Comparison of ENCODE assay signal across 22 cellular contexts in genomic region chr10:119215371-119215770, GRCh38.
"Had no signal": no experiment of that assay in that cellular context is flagged by ENCODE, and none has a peak within 500 bp of the region (broad histone marks: within the 10 kb centered on the region; RNA-seq: fewer than 3 reads in every experiment).

No MANE protein-coding gene starts in this region.

- DNase-seq: activated CD4-positive, alpha-beta memory T cell treated with anti-CD3 and anti-CD28 coated beads, Interleukin-2, amount 10 ng/mL, durations not matched to agents 7 days and 5 days; activated CD4-positive, alpha-beta T cell treated with anti-CD3 and anti-CD28 coated beads for 36 hours; activated CD8-positive, alpha-beta memory T cell treated with anti-CD3 and anti-CD28 coated beads, Interleukin-2, amount 10 ng/mL, durations not matched to agents 7 days and 5 days; activated naive CD4-positive, alpha-beta T cell treated with Interleukin-2 at 50 U/mL for 16 hours; colonic mucosa; foreskin melanocyte; glutamatergic neuron; hypothalamus; islet precursor cell; left colon; lower lobe of right lung; nephron progenitor cell; occipital lobe; right cardiac atrium; small intestine; stimulated activated CD4-positive, alpha-beta T cell treated with anti-CD3 and anti-CD28 coated beads, Interleukin-15, amount 100 ng/mL, for 24 hours; stimulated activated CD4-positive, alpha-beta T cell treated with anti-CD3 and anti-CD28 coated beads, Interleukin-2, amount 100 ng/mL, for 48 hours; stomach; T-helper 17 cell; upper lobe of left lung had no signal

- H3K4me1 Mint-ChIP-seq: central memory CD8-positive, alpha-beta T cell had no signal

- H3K9me3 Mint-ChIP-seq: activated CD4-positive, alpha-beta memory T cell treated with anti-CD3 and anti-CD28 coated beads, Interleukin-2, amount 10 ng/mL, durations not matched to agents 7 days and 5 days; central memory CD8-positive, alpha-beta T cell; nephron progenitor cell had no signal

- H3K27ac Mint-ChIP-seq: activated CD4-positive, alpha-beta memory T cell treated with anti-CD3 and anti-CD28 coated beads, Interleukin-2, amount 10 ng/mL, durations not matched to agents 7 days and 5 days; activated CD4-positive, alpha-beta T cell treated with anti-CD3 and anti-CD28 coated beads for 36 hours; activated CD8-positive, alpha-beta memory T cell treated with anti-CD3 and anti-CD28 coated beads, Interleukin-2, amount 10 ng/mL, durations not matched to agents 7 days and 5 days; nephron progenitor cell; progenitor cell of endocrine pancreas; T-helper 17 cell had no signal

- ATAC-seq: activated CD4-positive, alpha-beta T cell treated with anti-CD3 and anti-CD28 coated beads for 36 hours; activated CD8-positive, alpha-beta memory T cell treated with anti-CD3 and anti-CD28 coated beads, Interleukin-2, amount 10 ng/mL, durations not matched to agents 7 days and 5 days; left colon; lower lobe of right lung; right cardiac atrium; T-helper 17 cell had no signal

- H3K27me3 Mint-ChIP-seq: activated CD4-positive, alpha-beta memory T cell treated with anti-CD3 and anti-CD28 coated beads, Interleukin-2, amount 10 ng/mL, durations not matched to agents 7 days and 5 days; activated CD4-positive, alpha-beta T cell treated with anti-CD3 and anti-CD28 coated beads for 36 hours; activated CD8-positive, alpha-beta memory T cell treated with anti-CD3 and anti-CD28 coated beads, Interleukin-2, amount 10 ng/mL, durations not matched to agents 7 days and 5 days; central memory CD8-positive, alpha-beta T cell; progenitor cell of endocrine pancreas; T-helper 17 cell had no signal

- H3K4me3 Mint-ChIP-seq: activated CD4-positive, alpha-beta memory T cell treated with anti-CD3 and anti-CD28 coated beads, Interleukin-2, amount 10 ng/mL, durations not matched to agents 7 days and 5 days; activated CD4-positive, alpha-beta T cell treated with anti-CD3 and anti-CD28 coated beads for 36 hours; activated CD8-positive, alpha-beta memory T cell treated with anti-CD3 and anti-CD28 coated beads, Interleukin-2, amount 10 ng/mL, durations not matched to agents 7 days and 5 days; central memory CD8-positive, alpha-beta T cell; nephron progenitor cell; T-helper 17 cell had no signal
